ENCODE assay signal across 23 cellular contexts in genomic region chr13:73531014-73531413, GRCh38.
DNase-seq lines count a peak whose midpoint lies in the region; ATAC-seq, FAIRE-seq and TF ChIP-seq lines count a peak whose summit lies in the region.
"Had no signal": no experiment of that assay in that cellular context is flagged by ENCODE, and none has a peak within 500 bp of the region (broad histone marks: within the 10 kb centered on the region; RNA-seq: fewer than 3 reads in every experiment).

No MANE protein-coding gene starts in this region.

- H3K27ac ChIP-seq in GM23338 (ENCODE audit: low read depth) (no peak overlapping the region), heart left ventricle (peak overlapping the region in 8 of 12 donors; percentile 32 to 64 (median 56)), keratinocyte (ENCODE audit: control insufficient read depth, insufficient read depth, low read length) (no peak overlapping the region), skeletal muscle tissue (ENCODE audit: low read depth, low read length) (peak overlapping the region; percentile 80)
- H3K27ac ChIP-seq: SJSA1 had no signal

- POLR2A ChIA-PET in activated CD4-positive, alpha-beta T cell treated with anti-CD3 and anti-CD28 coated beads for 36 hours (lab: Charles Lee), result no interaction called here

- H3K36me3 Mint-ChIP-seq in GM23338 (ENCODE audit: low read depth), result no peaks in the 10 kb centered on the region
- no peaks in the 10 kb centered on the region for H3K36me3 Mint-ChIP-seq in activated CD4-positive, alpha-beta T cell treated with anti-CD3 and anti-CD28 coated beads for 36 hours (ENCODE audit: low read depth)

- peaks cover 5% of the 10 kb centered on the region; the same call in 1 of the 2 replicates for H3K9me2 ChIP-seq in GM23338 (ENCODE audit: insufficient read depth)

- H3K27me3 Mint-ChIP-seq in GM23338 (ENCODE audit: insufficient read depth, low read depth, poor library complexity), result peaks cover 1% of the 10 kb centered on the region
- H3K27me3 Mint-ChIP-seq in activated CD4-positive, alpha-beta T cell treated with anti-CD3 and anti-CD28 coated beads for 36 hours, result no peaks in the 10 kb centered on the region

- no peaks in the 10 kb centered on the region for H3K27me3 ChIP-seq in GM23338 (ENCODE audit: insufficient read depth)
- H3K27me3 ChIP-seq in heart left ventricle, result no peaks in the 10 kb centered on the region
- no peaks in the 10 kb centered on the region for H3K27me3 ChIP-seq in keratinocyte (ENCODE audit: control insufficient read depth, extremely low read depth, insufficient read depth, low read length)
- no peaks in the 10 kb centered on the region for H3K27me3 ChIP-seq in skeletal muscle tissue (ENCODE audit: control insufficient read depth in 3 of 3, insufficient read depth in 3 of 3, low read length in 3 of 3)
- H3K27me3 ChIP-seq: SJSA1 had no signal

- no peak for TF ChIP-seq POLR2A in heart left ventricle (IDR thresholded peaks at IDR 0.05)

- 68 to 76% (median 71%) methylated on average over 8 to 9 of the region's 9 CpGs for WGBS in heart left ventricle, 4 donors

- H3K9ac ChIP-seq in keratinocyte (ENCODE audit: control insufficient read depth, extremely low read depth, insufficient read depth, low read length) (no peak overlapping the region), skeletal muscle tissue (ENCODE audit: low read depth in 1 of 3, low read length in 3 of 3) (no peak overlapping the region)

- H3K9me3 Mint-ChIP-seq in GM23338, result no peaks in the 10 kb centered on the region
- no peaks in the 10 kb centered on the region for H3K9me3 Mint-ChIP-seq in activated CD4-positive, alpha-beta T cell treated with anti-CD3 and anti-CD28 coated beads for 36 hours (ENCODE audit: low read depth)

- H2AFZ ChIP-seq in GM23338 (0 out of 2 replicates have a peak overlapping the region, but pooled peaks have one; percentile 18), keratinocyte (ENCODE audit: control insufficient read depth, low read length) (peak overlapping the region; percentile 74)

- CTCF ChIA-PET in activated CD4-positive, alpha-beta T cell treated with anti-CD3 and anti-CD28 coated beads for 36 hours (lab: Charles Lee), result no interaction called here

- no peak for TF ChIP-seq CTCF in GM23338 (conservative IDR thresholded peaks at IDR 0.05; ENCODE audit: low read depth in 2 of 2)
- TF ChIP-seq CTCF in heart left ventricle (IDR thresholded peaks at IDR 0.05), result no peak
- TF ChIP-seq CTCF in keratinocyte (optimal IDR thresholded peaks at IDR 0.05 in 1 of 3, IDR thresholded peaks at IDR 0.05 in 1 of 3, conservative IDR thresholded peaks at IDR 0.05 in 1 of 3; ENCODE audit: extremely low read depth in 1 of 3, insufficient read depth in 2 of 3, low read length in 3 of 3), result no peak

- FAIRE-seq in keratinocyte (lab: Jason Lieb, UNC), result no peak
- FAIRE-seq: GM12892, GM19239, H54 had no signal

- H3K4me1 ChIP-seq in GM23338 (ENCODE audit: insufficient read depth), result no peaks in the 10 kb centered on the region
- H3K4me1 ChIP-seq in heart left ventricle, result peaks cover 0 to 8% (median 0%) of the 10 kb centered on the region in 12 donors
- peaks cover 10% of the 10 kb centered on the region for H3K4me1 ChIP-seq in keratinocyte (ENCODE audit: control insufficient read depth, extremely low read depth, insufficient read depth, low read length)
- peaks cover 0 to 15% (median 12%) of the 10 kb centered on the region in 3 donors for H3K4me1 ChIP-seq in skeletal muscle tissue (ENCODE audit: control insufficient read depth in 3 of 3, insufficient read depth in 3 of 3, low read length in 3 of 3)
- H3K4me1 ChIP-seq: SJSA1 had no signal

- intact Hi-C loops in heart left ventricle (cut with DNase I), result no loop called here
- intact Hi-C loops in activated CD4-positive, alpha-beta T cell treated with anti-CD3 and anti-CD28 coated beads for 36 hours (cut with DNase I, micrococcal nuclease), result loop anchor here in 1 of 2 experiments (10.0 kb wide), 1 partner anchor 174 kb away; no protein-coding TSS in a partner anchor

- ATAC-seq in GM23338 (no peak), heart left ventricle (peak; percentile 62 to 91 (median 89))
- ATAC-seq in activated CD4-positive, alpha-beta T cell treated with anti-CD3 and anti-CD28 coated beads for 36 hours, result no peak
- ATAC-seq: PC-3 had no signal

- H3K4me3 ChIP-seq in GM23338, result no peak overlapping the region
- H3K4me3 ChIP-seq in heart left ventricle, result no peak overlapping the region
- no peak overlapping the region for H3K4me3 ChIP-seq in keratinocyte (ENCODE audit: control insufficient read depth in 2 of 3, extremely low read depth in 1 of 3, insufficient read depth in 2 of 3, low read depth in 1 of 3, low read length in 3 of 3)
- no peak overlapping the region for H3K4me3 ChIP-seq in skeletal muscle tissue (ENCODE audit: low read length in 3 of 3)
- H3K4me3 ChIP-seq: SJSA1 had no signal

- H3K36me3 ChIP-seq in GM23338 (ENCODE audit: insufficient read depth), result no peaks in the 10 kb centered on the region
- H3K36me3 ChIP-seq in heart left ventricle, result no peaks in the 10 kb centered on the region
- no peaks in the 10 kb centered on the region for H3K36me3 ChIP-seq in keratinocyte (ENCODE audit: control insufficient read depth in 2 of 2, extremely low read depth in 1 of 2, insufficient read depth in 2 of 2, low read length in 2 of 2)
- H3K36me3 ChIP-seq in skeletal muscle tissue (ENCODE audit: control insufficient read depth in 3 of 3, insufficient read depth in 3 of 3, low read length in 3 of 3), result no peaks in the 10 kb centered on the region
- H3K36me3 ChIP-seq: SJSA1 had no signal

- H3K4me2 ChIP-seq in GM23338, result no peak overlapping the region
- H3K4me2 ChIP-seq in keratinocyte (ENCODE audit: control insufficient read depth, extremely low read depth, insufficient read depth, low read depth, low read length), result no peak overlapping the region

- H4K20me1 ChIP-seq in GM23338 (replicated peaks; ENCODE audit: insufficient read depth) (no peaks in the 10 kb centered on the region), keratinocyte (ENCODE audit: control insufficient read depth, extremely low read depth, insufficient read depth, low read length) (no peaks in the 10 kb centered on the region)

- no peaks in the 10 kb centered on the region for H3F3A ChIP-seq in GM23338 (replicated peaks; ENCODE audit: low read depth)

- DNase-seq in GM23338 (ENCODE audit: low spot score) (no peak), heart left ventricle (peak in 2 of 5 donors; percentile 30 to 42), keratinocyte (ENCODE audit: low read depth, low spot score) (no peak), HuH-7 (ENCODE audit: low spot score) (no peak), T-helper 1 cell (no peak)
- DNase-seq in activated CD4-positive, alpha-beta T cell treated with anti-CD3 and anti-CD28 coated beads for 36 hours, result no peak
- DNase-seq: Calu3; DMS153; DND-41; Karpas-422; NCI-H1092 treated with DMSO at 0.1 percent for 48 hours; NCI-H146; NCI-H2029; NCI-H446; NCI-H526; NCI-H82; NK-92 treated with Interleukin-12 subunit alpha and Interleukin-12 subunit beta, amount 100 ng/mL, for 24 hours; PC-3 had no signal

- no peak overlapping the region for H3K4me3 Mint-ChIP-seq in GM23338
- no peak overlapping the region for H3K4me3 Mint-ChIP-seq in activated CD4-positive, alpha-beta T cell treated with anti-CD3 and anti-CD28 coated beads for 36 hours

- H3K79me2 ChIP-seq in GM23338 (replicated peaks; ENCODE audit: insufficient read depth), result no peaks in the 10 kb centered on the region
- no peaks in the 10 kb centered on the region for H3K79me2 ChIP-seq in keratinocyte (ENCODE audit: control insufficient read depth, insufficient read depth, low read length)

- dilution Hi-C loops in keratinocyte (cut with MboI; ENCODE audit: extremely low pct_ligation_motif_present, low sequenced_read_pairs), result no loop called here

- no peaks in the 10 kb centered on the region for H3K9me1 ChIP-seq in keratinocyte (ENCODE audit: control insufficient read depth, extremely low read depth, insufficient read depth, low read length)

- H3K27ac Mint-ChIP-seq in GM23338, result no peak overlapping the region
- H3K27ac Mint-ChIP-seq in activated CD4-positive, alpha-beta T cell treated with anti-CD3 and anti-CD28 coated beads for 36 hours, result no peak overlapping the region

- H3K9me3 ChIP-seq in heart left ventricle, result no peaks in the 10 kb centered on the region
- no peaks in the 10 kb centered on the region for H3K9me3 ChIP-seq in keratinocyte (ENCODE audit: control insufficient read depth, low read depth, low read length)
- peaks cover 0 to 1% (median 0%) of the 10 kb centered on the region in 3 donors for H3K9me3 ChIP-seq in skeletal muscle tissue (ENCODE audit: control insufficient read depth in 3 of 3, low read length in 3 of 3)
- H3K9me3 ChIP-seq: SJSA1 had no signal

- H3K4me1 Mint-ChIP-seq in GM23338, result no peaks in the 10 kb centered on the region
- no peaks in the 10 kb centered on the region for H3K4me1 Mint-ChIP-seq in activated CD4-positive, alpha-beta T cell treated with anti-CD3 and anti-CD28 coated beads for 36 hours

TF ChIP-seq in GM23338, 12 proteins besides CTCF, POLR2A, EP300 and RAD21 (continues in another document):
- TF ChIP-seq ZNF114 (CRISPR knock-in tag; IDR thresholded peaks at IDR 0.05), result no peak
- no peak for TF ChIP-seq JUNB (IDR thresholded peaks at IDR 0.05; ENCODE audit: unreplicated experiment)
- TF ChIP-seq POLR2AphosphoS5 (IDR thresholded peaks at IDR 0.05; ENCODE audit: low read depth), result no peak
- TF ChIP-seq NANOG (IDR thresholded peaks at IDR 0.05; ENCODE audit: borderline replicate concordance), result no peak
- TF ChIP-seq CREB1 (CRISPR knock-in tag; IDR thresholded peaks at IDR 0.05; ENCODE audit: low read depth), result no peak

Comparison
In these comparisons a context has a peak if more than half of its experiments do, and no peak if none do; other contexts are left out.
1. ATAC-seq: peak in heart left ventricle (4 of 4); none in GM23338 (single experiment) and activated CD4-positive, alpha-beta T cell treated with anti-CD3 and anti-CD28 coated beads for 36 hours (single experiment).
2. H3K27ac ChIP-seq: peak in heart left ventricle (8 of 12) and skeletal muscle tissue (single experiment); none in GM23338 (single experiment) and keratinocyte (single experiment).